20 cellular contexts compared by ENCODE assay signal in genomic region chr9:8114826-8115225, GRCh38.
"Had no signal": no experiment of that assay in that cellular context is flagged by ENCODE, and none has a peak within 500 bp of the region (broad histone marks: within the 10 kb centered on the region; RNA-seq: fewer than 3 reads in every experiment).

No MANE protein-coding gene starts in this region.

- H3K36me3 Mint-ChIP-seq: T-cell had no signal

- H3K4me3 Mint-ChIP-seq: activated naive CD4-positive, alpha-beta T cell treated with anti-CD3 and anti-CD28 coated beads for 36 hours; activated T-helper 1 cell treated with anti-CD3 and anti-CD28 coated beads, Interleukin-12 subunit alpha, Interleukin-12 subunit beta, Interleukin-2, Interleukin-4 antibody, amounts not matched to agents 30 ng/mL and 10 ng/mL and 1 ng/mL, durations not matched to agents 14 hours and 24 hours and 36 hours; T-cell had no signal

- H3K9me3 Mint-ChIP-seq: activated naive CD4-positive, alpha-beta T cell treated with anti-CD3 and anti-CD28 coated beads for 36 hours had no signal

- ATAC-seq: body of pancreas, Panc1, Right ventricle myocardium inferior, T-cell had no signal

- H3K27ac Mint-ChIP-seq: activated naive CD4-positive, alpha-beta T cell treated with anti-CD3 and anti-CD28 coated beads for 36 hours; T-cell had no signal

- H3K27me3 Mint-ChIP-seq: T-cell had no signal

- DNase-seq: activated CD4-positive, alpha-beta T cell treated with anti-CD3 and anti-CD28 coated beads for 4 hours; activated CD4-positive, CD25-positive, alpha-beta regulatory T cell; activated gamma-delta T cell; activated naive CD4-positive, alpha-beta T cell treated with anti-CD3 and anti-CD28 coated beads for 36 hours; amniotic stem cell; body of pancreas; central memory CD4-positive, alpha-beta T cell; MG63; NCI-H1092 treated with DMSO at 0.1 percent for 48 hours; NCI-H1417 treated with DMSO at 0.1 percent for 48 hours; NCI-H1694; NCI-H2029 treated with DMSO at 0.1 percent for 48 hours; NCI-H510A treated with DMSO at 0.1 percent for 48 hours; NCI-H69; NK-92 treated with Interleukin-12 subunit alpha and Interleukin-12 subunit beta, amount 100 ng/mL, for 24 hours; RPMI8226; T-cell had no signal
